In the genomic region with DNA sequence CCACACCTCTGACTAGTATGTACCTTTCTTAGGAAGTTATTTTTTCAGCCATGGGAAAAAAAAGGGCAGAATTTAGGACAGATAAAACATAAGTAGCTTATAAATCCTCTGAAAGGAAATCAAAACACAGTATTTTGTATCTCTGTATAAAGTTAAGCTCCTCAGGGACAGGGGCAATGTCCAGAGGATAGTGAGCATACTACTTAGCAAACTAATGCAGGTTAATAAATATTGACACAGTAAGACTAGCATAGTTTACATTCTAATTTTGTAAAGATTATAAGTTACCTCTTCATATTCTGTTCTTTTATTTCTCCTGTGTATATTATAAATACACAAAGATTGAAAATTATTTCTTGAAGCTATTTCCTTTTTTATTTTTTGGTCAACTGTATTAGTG, we compare ENCODE assay signal across 10 cellular contexts. TPM values are rescaled to one million over a fixed set of nuclear protein-coding genes. Genes with fewer than 3 reads are reported as not detected.
DNase-seq lines count a peak whose midpoint lies in the region; ATAC-seq and TF ChIP-seq lines count a peak whose summit lies in the region.
"Had no signal": no experiment of that assay in that cellular context is flagged by ENCODE, and none has a peak within 500 bp of the region (broad histone marks: within the 10 kb centered on the region; RNA-seq: fewer than 3 reads in every experiment).

No MANE protein-coding gene starts in this region.

- peaks cover 24 to 52% (median 44%) of the 10 kb centered on the region in 11 experiments; a peak in 21 of 22 replicates for H3K36me3 ChIP-seq in BLaER1 treated with 17β-estradiol and CSF1 and Interleukin-3, amounts not matched to agents 10 nM and 100 nM
- peaks cover 56% of the 10 kb centered on the region for H3K36me3 ChIP-seq in Karpas-422 (ENCODE audit: insufficient read depth, low read length)

- peak overlapping the region in 1 of 2 donors; percentile 91 for H3K27ac Mint-ChIP-seq in natural killer cell treated with Interleukin-12 subunit alpha and Interleukin-12 subunit beta and Interleukin-15 and Interleukin-18, amount 100 ng/mL, for 72 hours

- H4K20me1 ChIP-seq in BLaER1 treated with 17β-estradiol and CSF1 and Interleukin-3, amounts not matched to agents 10 nM and 100 nM: peaks cover 48 to 69% (median 64%) of the 10 kb centered on the region in 11 experiments; a peak in 21 of 22 replicates
- peaks cover 25% of the 10 kb centered on the region for H4K20me1 ChIP-seq in Karpas-422 (ENCODE audit: insufficient read depth, low read depth, low read length)

- H3K9ac ChIP-seq in BLaER1 treated with 17β-estradiol and CSF1 and Interleukin-3, amounts not matched to agents 10 nM and 100 nM: peak overlapping the region; percentile 34 to 100 (median 100); a peak in 13 of 22 replicates
- H3K9ac ChIP-seq in Karpas-422 (ENCODE audit: low read length): peak overlapping the region; percentile 99; the same call in 1 of the 2 replicates

- H3K9me3 ChIP-seq in BLaER1 treated with 17β-estradiol and CSF1 and Interleukin-3, amounts not matched to agents 10 nM and 100 nM (replicated peaks in 1 of 11): peaks cover 7 to 52% (median 43%) of the 10 kb centered on the region in 11 experiments; a peak in 19 of 22 replicates
- peaks cover 16% of the 10 kb centered on the region for H3K9me3 ChIP-seq in Karpas-422 (ENCODE audit: low read length)

- DNase-seq in Karpas-422 (no peak), choroid plexus epithelial cell (ENCODE audit: low read depth) (no peak), GM03348 (ENCODE audit: low spot score) (no peak), DMS79 (lab: John Stamatoyannopoulos, UW) (no peak), SK-N-DZ (ENCODE audit: low spot score) (no peak)
- DNase-seq in natural killer cell treated with Interleukin-12 subunit alpha and Interleukin-12 subunit beta and Interleukin-15 and Interleukin-18, amount 100 ng/mL, for 72 hours (ENCODE audit: low spot score): no peak
- DNase-seq: activated effector memory CD4-positive, alpha-beta T cell treated with Interleukin-2 at 50 U/mL for 16 hours; stimulated activated CD4-positive, alpha-beta T cell treated with anti-CD3 and anti-CD28 coated beads, Interleukin-2, amount 100 ng/mL, for 24 hours had no signal

- peak overlapping the region; percentile 91 for H3K4me3 Mint-ChIP-seq in natural killer cell treated with Interleukin-12 subunit alpha and Interleukin-12 subunit beta and Interleukin-15 and Interleukin-18, amount 100 ng/mL, for 72 hours

- H3K9me2 ChIP-seq in Karpas-422 (replicated peaks; ENCODE audit: insufficient read depth, low read length): no peaks in the 10 kb centered on the region

- no peaks in the 10 kb centered on the region for H3K36me3 Mint-ChIP-seq in natural killer cell treated with Interleukin-12 subunit alpha and Interleukin-12 subunit beta and Interleukin-15 and Interleukin-18, amount 100 ng/mL, for 72 hours

- H3K27ac ChIP-seq in BLaER1 treated with 17β-estradiol and CSF1 and Interleukin-3, amounts not matched to agents 10 nM and 100 nM: peak overlapping the region in 3 of 11 experiments; percentile 100; a peak in 3 of 22 replicates
- H3K27ac ChIP-seq in Karpas-422 (ENCODE audit: low read length): peak overlapping the region; percentile 83; the same call in 1 of the 2 replicates

- H2AFZ ChIP-seq in Karpas-422 (ENCODE audit: low read length): no peak overlapping the region

- H3K4me2 ChIP-seq in BLaER1 treated with 17β-estradiol and CSF1 and Interleukin-3, amounts not matched to agents 10 nM and 100 nM: peak overlapping the region; percentile 82 to 99 (median 90); a peak in 21 of 22 replicates
- H3K4me2 ChIP-seq in Karpas-422 (ENCODE audit: low read depth, low read length, poor library complexity, severe bottlenecking): peak overlapping the region; percentile 98

- peaks cover 73% of the 10 kb centered on the region for H3K79me2 ChIP-seq in Karpas-422 (ENCODE audit: low read length)

- peaks cover 39% of the 10 kb centered on the region in 2 donors for H3K4me1 Mint-ChIP-seq in natural killer cell treated with Interleukin-12 subunit alpha and Interleukin-12 subunit beta and Interleukin-15 and Interleukin-18, amount 100 ng/mL, for 72 hours (ENCODE audit: low read depth in 2 of 2)

- no peaks in the 10 kb centered on the region for H3K27me3 ChIP-seq in BLaER1 treated with 17β-estradiol and CSF1 and Interleukin-3, amounts not matched to agents 10 nM and 100 nM
- no peaks in the 10 kb centered on the region for H3K27me3 ChIP-seq in Karpas-422 (ENCODE audit: low read length)

- no peaks in the 10 kb centered on the region for H3K9me3 Mint-ChIP-seq in natural killer cell treated with Interleukin-12 subunit alpha and Interleukin-12 subunit beta and Interleukin-15 and Interleukin-18, amount 100 ng/mL, for 72 hours

- peak overlapping the region; percentile 85 to 100 (median 98); a peak in 19 of 20 replicates for H3K4me3 ChIP-seq in BLaER1 treated with 17β-estradiol and CSF1 and Interleukin-3, amounts not matched to agents 10 nM and 100 nM
- H3K4me3 ChIP-seq in Karpas-422 (ENCODE audit: low read length) (peak overlapping the region; percentile 95), choroid plexus epithelial cell (ENCODE audit: low read depth, low read length) (peak overlapping the region; percentile 12)

- H3K27me3 Mint-ChIP-seq in natural killer cell treated with Interleukin-12 subunit alpha and Interleukin-12 subunit beta and Interleukin-15 and Interleukin-18, amount 100 ng/mL, for 72 hours: no peaks in the 10 kb centered on the region

- peaks cover 5 to 40% (median 14%) of the 10 kb centered on the region in 10 experiments; a peak in 18 of 20 replicates for H3K4me1 ChIP-seq in BLaER1 treated with 17β-estradiol and CSF1 and Interleukin-3, amounts not matched to agents 10 nM and 100 nM
- peaks cover 27% of the 10 kb centered on the region for H3K4me1 ChIP-seq in Karpas-422 (ENCODE audit: low read length)

- ATAC-seq in natural killer cell treated with Interleukin-12 subunit alpha and Interleukin-12 subunit beta and Interleukin-15 and Interleukin-18, amount 100 ng/mL, for 72 hours: no peak
- no peak for ATAC-seq in GM18520 (IDR thresholded peaks at IDR 0.05; ENCODE audit: unreplicated experiment)

- TF ChIP-seq CTCF in choroid plexus epithelial cell (conservative IDR thresholded peaks at IDR 0.05; ENCODE audit: low read depth, low read length): no peak

RNA-seq across cellular contexts. Expression of a gene that starts 2.1 kb away (rescaled TPM):
- 85.0 and 121 TPM in 2 replicates for total RNA-seq in Karpas-422 (2014; rRNA removed; shearing (Covaris generic); ENCODE audit: low replicate concordance)
- total RNA-seq in natural killer cell treated with Interleukin-12 subunit alpha and Interleukin-12 subunit beta and Interleukin-15 and Interleukin-18, amount 100 ng/mL, for 72 hours: 100 to 1,000 TPM; 122 to 148 TPM
- polyA plus RNA-seq in SK-N-DZ (2014; cell fraction: cytosol; rRNA removed): 47.5 and 56.1 TPM in 2 replicates
- 39.8 and 42.6 TPM in 2 replicates for polyA plus RNA-seq in SK-N-DZ (2014; cell fraction: nucleus; rRNA removed)

Comparison
In these comparisons a context has a peak if more than half of its experiments do, and no peak if none do; other contexts are left out.
1. H3K4me3 ChIP-seq: peak in every context shown above with its lines; median percentile 98 in BLaER1 treated with 17β-estradiol and CSF1 and Interleukin-3, amounts not matched to agents 10 nM and 100 nM; 95 in Karpas-422; 12 in choroid plexus epithelial cell.